Comparison of ENCODE assay signal across 18 cellular contexts in the genomic region with DNA sequence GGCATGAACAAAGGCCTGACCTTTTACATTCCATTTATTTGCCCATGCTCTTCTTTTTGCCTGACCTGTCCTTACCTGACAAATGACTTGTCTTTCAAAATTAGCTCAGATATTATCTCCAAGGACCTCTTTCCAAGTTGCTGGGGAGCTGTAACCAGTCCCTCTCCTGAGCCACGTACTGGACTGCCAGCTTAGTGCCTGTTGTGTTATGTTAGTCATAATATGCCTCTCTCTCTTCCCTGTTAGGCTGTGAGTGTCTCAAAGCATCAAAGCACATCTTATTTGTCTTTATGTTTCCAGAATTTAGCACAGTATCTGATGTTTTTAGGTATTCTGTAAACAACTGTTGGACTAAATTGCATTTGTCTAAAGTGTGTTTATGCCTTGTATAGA. TPM values are rescaled to one million over a fixed set of nuclear protein-coding genes. Genes with fewer than 3 reads are reported as not detected.
DNase-seq lines count a peak whose midpoint lies in the region; ATAC-seq and TF ChIP-seq lines count a peak whose summit lies in the region.
"Had no signal": no experiment of that assay in that cellular context is flagged by ENCODE, and none has a peak within 500 bp of the region (broad histone marks: within the 10 kb centered on the region; RNA-seq: fewer than 3 reads in every experiment).

No MANE protein-coding gene starts in this region.

- DNase-seq in Daoy (ENCODE audit: low read depth) (peak; percentile 50), NCI-H128 (lab: John Stamatoyannopoulos, UW; ENCODE audit: unreplicated experiment) (peak; percentile 28)
- no peak for DNase-seq in stimulated activated naive CD8-positive, alpha-beta T cell treated with anti-CD3 and anti-CD28 coated beads, Interleukin-15, Interleukin-2, amounts not matched to agents 100 U/mL and 50 U/mL, for 24 hours
- DNase-seq: activated CD8-positive, alpha-beta T cell treated with anti-CD3 and anti-CD28 coated beads for 36 hours; activated naive CD8-positive, alpha-beta T cell treated with anti-CD3 and anti-CD28 coated beads, Interleukin-2, amount 50 U/mL, for 24 hours; GOT3; islet precursor cell; spleen had no signal

- H3K4me3 ChIP-seq in muscle layer of colon (ENCODE audit: low read depth in 1 of 2, low read length in 2 of 2) = no peak overlapping the region
- H3K4me3 ChIP-seq: BLaER1, spleen, thoracic aorta had no signal

- H3K4me3 Mint-ChIP-seq in brain = peak overlapping the region in 1 of 5 experiments; percentile 33
- H3K4me3 Mint-ChIP-seq: activated CD8-positive, alpha-beta T cell treated with anti-CD3 and anti-CD28 coated beads for 36 hours; activated naive CD8-positive, alpha-beta T cell treated with anti-CD3 and anti-CD28 coated beads, Interleukin-2, amount 50 U/mL, for 24 hours; neural crest cell had no signal

- H3K27me3 Mint-ChIP-seq in brain = no peaks in the 10 kb centered on the region
- H3K27me3 Mint-ChIP-seq: activated CD8-positive, alpha-beta T cell treated with anti-CD3 and anti-CD28 coated beads for 36 hours; activated naive CD8-positive, alpha-beta T cell treated with anti-CD3 and anti-CD28 coated beads, Interleukin-2, amount 50 U/mL, for 24 hours had no signal

- peak overlapping the region in 3 of 5 experiments; percentile 44 to 72 (median 69) for H3K27ac Mint-ChIP-seq in brain
- H3K27ac Mint-ChIP-seq: activated CD8-positive, alpha-beta T cell treated with anti-CD3 and anti-CD28 coated beads for 36 hours had no signal

- peaks cover 58% of the 10 kb centered on the region for H3K4me1 Mint-ChIP-seq in brain

- no peak for TF ChIP-seq CTCF in brain (conservative IDR thresholded peaks at IDR 0.05)

- peak overlapping the region; percentile 43 for H3K27ac ChIP-seq in muscle layer of colon (ENCODE audit: low read depth, low read length)
- H3K27ac ChIP-seq: BLaER1, spleen, thoracic aorta, VCaP had no signal

- no peaks in the 10 kb centered on the region for H3K9me3 Mint-ChIP-seq in brain
- H3K9me3 Mint-ChIP-seq: activated CD8-positive, alpha-beta T cell treated with anti-CD3 and anti-CD28 coated beads for 36 hours; activated naive CD8-positive, alpha-beta T cell treated with anti-CD3 and anti-CD28 coated beads, Interleukin-2, amount 50 U/mL, for 24 hours; neural crest cell had no signal

- ATAC-seq in HG03045 (IDR thresholded peaks at IDR 0.05; ENCODE audit: unreplicated experiment) (no peak), HG02870 (IDR thresholded peaks at IDR 0.05; ENCODE audit: unreplicated experiment) (no peak)
- no peak for ATAC-seq in stimulated activated naive CD8-positive, alpha-beta T cell treated with anti-CD3 and anti-CD28 coated beads, Interleukin-15, Interleukin-2, amounts not matched to agents 100 U/mL and 50 U/mL, for 24 hours

- H3K9ac ChIP-seq in muscle layer of colon (ENCODE audit: low read length) = no peak overlapping the region
- H3K9ac ChIP-seq: BLaER1 had no signal

- peaks cover 55% of the 10 kb centered on the region for H3K4me1 ChIP-seq in muscle layer of colon (ENCODE audit: insufficient read depth, low read length)
- H3K4me1 ChIP-seq: BLaER1 had no signal

- no peaks in the 10 kb centered on the region for H3K27me3 ChIP-seq in muscle layer of colon (ENCODE audit: control insufficient read depth in 1 of 2, insufficient read depth in 2 of 2, low read length in 2 of 2)
- H3K27me3 ChIP-seq: BLaER1, spleen had no signal

- H3K36me3 ChIP-seq in muscle layer of colon (ENCODE audit: insufficient read depth, low read length) = peaks cover 20% of the 10 kb centered on the region

- H3K36me3 Mint-ChIP-seq in brain = peaks cover 15% of the 10 kb centered on the region

- H3K9me3 ChIP-seq in muscle layer of colon (ENCODE audit: low read length) = no peaks in the 10 kb centered on the region
- H3K9me3 ChIP-seq: BLaER1, spleen, thoracic aorta had no signal

RNA-seq across cellular contexts. Expression of gene PODN, which starts 13.7 kb away (rescaled TPM):
- total RNA-seq in Daoy (2014; rRNA removed; shearing (Covaris generic)) = not detected in 2 replicates
- 3.6 TPM for polyA plus RNA-seq in brain (ENCODE audit: insufficient read depth, low read depth, low replicate concordance)
- total RNA-seq: activated CD8-positive, alpha-beta T cell treated with anti-CD3 and anti-CD28 coated beads for 36 hours; M059J; T-helper 1 cell treated with Interleukin-12 subunit alpha and Interleukin-12 subunit beta and Interleukin-4 antibody, amounts not matched to agents 30 ng/mL and 1 ng/mL, for 36 hours had no signal
